11 cellular contexts compared by ENCODE assay signal in the genomic region with DNA sequence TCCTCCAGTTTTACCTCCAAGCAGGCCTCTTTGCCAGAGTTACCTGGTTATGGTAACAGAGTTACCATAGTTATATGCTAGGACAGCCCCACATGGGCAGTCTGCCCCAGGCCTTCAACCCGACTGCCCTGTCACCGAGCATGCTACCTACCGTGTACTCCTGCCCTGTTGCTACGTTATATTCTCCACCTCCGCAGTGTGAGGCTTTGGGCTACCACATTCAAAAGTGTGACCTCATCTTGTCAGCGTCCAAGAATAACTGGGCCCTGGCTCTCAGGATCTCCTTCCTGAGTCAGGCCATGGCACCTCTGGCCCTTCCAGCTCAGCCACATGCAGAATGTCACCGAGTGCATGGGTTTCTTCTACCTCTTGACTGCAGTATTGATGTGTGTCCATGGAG. TPM values are rescaled to one million over a fixed set of nuclear protein-coding genes. Genes with fewer than 3 reads are reported as not detected.
DNase-seq lines count a peak whose midpoint lies in the region; ATAC-seq, FAIRE-seq and TF ChIP-seq lines count a peak whose summit lies in the region.
"Had no signal": no experiment of that assay in that cellular context is flagged by ENCODE, and none has a peak within 500 bp of the region (broad histone marks: within the 10 kb centered on the region; RNA-seq: fewer than 3 reads in every experiment).

No MANE protein-coding gene starts in this region.

- no peak overlapping the region for H3K27ac ChIP-seq in Panc1 (ENCODE audit: low read length)
- no peak overlapping the region for H3K27ac ChIP-seq in endothelial cell of umbilical vein (ENCODE audit: insufficient read depth, low read depth, low read length)
- peak overlapping the region; percentile 88 to 92 for H3K27ac ChIP-seq in tibial artery

- POLR2A ChIA-PET in Panc1 (lab: Charles Lee) (no interaction called here), endothelial cell of umbilical vein (lab: Charles Lee) (no interaction called here)

- CTCF ChIA-PET in Panc1 (lab: Charles Lee) (interaction anchor here (0.6 kb wide), 1 partner anchor 18 kb away, joined by 7 read pairs; no protein-coding TSS in a partner anchor), endothelial cell of umbilical vein (lab: Charles Lee) (interaction anchor here (1.0 to 1.2 kb wide), 3 partner anchors 9 to 32 kb away, joined by 3 read pairs; partner anchors contain the start of gene MAPKAPK2)

- H3K36me3 ChIP-seq in Panc1 (ENCODE audit: control insufficient read depth, insufficient read depth, low read length) (no peaks in the 10 kb centered on the region), endothelial cell of umbilical vein (ENCODE audit: control insufficient read depth in 2 of 2, extremely low read depth in 1 of 2, insufficient read depth in 2 of 2, low read length in 2 of 2) (peaks cover 0 to 3% of the 10 kb centered on the region in 2 experiments), tibial artery (peaks cover 0 to 16% (median 0%) of the 10 kb centered on the region in 3 donors)

- no peak overlapping the region for H3K4me3 ChIP-seq in Panc1 (ENCODE audit: low read depth in 2 of 2, low read length in 2 of 2)
- H3K4me3 ChIP-seq in endothelial cell of umbilical vein (replicated peaks in 1 of 3; ENCODE audit: insufficient read depth in 1 of 3, low read depth in 1 of 3, low read length in 3 of 3), result no peak overlapping the region
- H3K4me3 ChIP-seq in tibial artery, result peak overlapping the region; percentile 19 to 24

- H3K9ac ChIP-seq in endothelial cell of umbilical vein (replicated peaks; ENCODE audit: extremely low read depth, insufficient read depth, low read length), result no peak overlapping the region

- FAIRE-seq in endothelial cell of umbilical vein (lab: Jason Lieb, UNC), result peak; percentile 55

- dilution Hi-C loops in endothelial cell of umbilical vein (cut with MboI; ENCODE audit: extremely low pct_ligation_motif_present, low sequenced_read_pairs), result no loop called here

- H3K9me1 ChIP-seq in endothelial cell of umbilical vein (replicated peaks; ENCODE audit: control insufficient read depth, extremely low read depth, insufficient read depth, low read length), result no peaks in the 10 kb centered on the region

- H3K9me3 ChIP-seq in Panc1 (ENCODE audit: control insufficient read depth, insufficient read depth, low read depth, low read length) (no peaks in the 10 kb centered on the region), endothelial cell of umbilical vein (replicated peaks; ENCODE audit: control insufficient read depth, insufficient read depth, low read length) (no peaks in the 10 kb centered on the region), tibial artery (no peaks in the 10 kb centered on the region)

- TF ChIP-seq CTCF in Panc1 (IDR thresholded peaks at IDR 0.05), result no peak
- TF ChIP-seq CTCF in endothelial cell of umbilical vein (IDR thresholded peaks at IDR 0.05; ENCODE audit: extremely low read depth in 1 of 2, insufficient read depth in 1 of 2, low read depth in 1 of 2, low read length in 2 of 2), result no peak
- no peak for TF ChIP-seq CTCF in tibial artery (IDR thresholded peaks at IDR 0.05)

- H3K27me3 ChIP-seq in Panc1 (ENCODE audit: control insufficient read depth, insufficient read depth, low read length), result no peaks in the 10 kb centered on the region
- H3K27me3 ChIP-seq in endothelial cell of umbilical vein (ENCODE audit: control insufficient read depth in 2 of 2, insufficient read depth in 2 of 2, low read length in 2 of 2), result no peaks in the 10 kb centered on the region
- no peaks in the 10 kb centered on the region for H3K27me3 ChIP-seq in tibial artery

- H3K4me1 ChIP-seq in Panc1 (ENCODE audit: control insufficient read depth, insufficient read depth, low read length), result peaks cover 36% of the 10 kb centered on the region
- peaks cover 34% of the 10 kb centered on the region for H3K4me1 ChIP-seq in endothelial cell of umbilical vein (ENCODE audit: control insufficient read depth, extremely low read depth, insufficient read depth, low read length)
- peaks cover 6 to 100% (median 78%) of the 10 kb centered on the region in 4 donors for H3K4me1 ChIP-seq in tibial artery

- no peak for TF ChIP-seq POLR2A in endothelial cell of umbilical vein (IDR thresholded peaks at IDR 0.05; ENCODE audit: low read depth, low read length)

- H3K4me2 ChIP-seq in endothelial cell of umbilical vein (ENCODE audit: insufficient read depth, low read length), result no peak overlapping the region

- H3K79me2 ChIP-seq in endothelial cell of umbilical vein (ENCODE audit: control insufficient read depth, insufficient read depth, low read length), result peaks cover 89% of the 10 kb centered on the region

- in situ Hi-C loops in Panc1 (cut with HindIII; ENCODE audit: low pct_unique_long_range_greater_than_20kb, low sequenced_read_pairs), result no loop called here

- intact Hi-C loops in Panc1 (cut with micrococcal nuclease; ENCODE audit: unreplicated experiment) (no loop called here), endothelial cell of umbilical vein (cut with micrococcal nuclease) (no loop called here), tibial artery (cut with DNase I; ENCODE audit: low total_unique reads) (no loop called here), posterior cingulate gyrus (cut with DNase I) (no loop called here)

- H2AFZ ChIP-seq in endothelial cell of umbilical vein (ENCODE audit: low read depth, low read length), result no peak overlapping the region

- 0 out of 2 replicates have a peak, but pooled peaks have one; percentile 10 for ATAC-seq in Panc1

- no TSS peak for BruUV-seq in Panc1 (replicated peaks; lab: Mats Ljungman, UMichigan)
- no TSS peak for BruUV-seq in endothelial cell of umbilical vein (replicated peaks; lab: Mats Ljungman, UMichigan)

- H4K20me1 ChIP-seq in endothelial cell of umbilical vein (replicated peaks; ENCODE audit: control insufficient read depth, extremely low read depth, insufficient read depth, low read length), result peaks cover 5% of the 10 kb centered on the region

- DNase-seq in Panc1 (ENCODE audit: low read depth, low spot score) (no peak), endothelial cell of umbilical vein (ENCODE audit: low read depth, low spot score) (no peak), mesenteric fat pad (ENCODE audit: low spot score) (peak; percentile 65), tibial artery (peak; percentile 60 to 90), NCI-H748 treated with DMSO at 0.1 percent for 48 hours (lab: John Stamatoyannopoulos, UW) (no peak), posterior cingulate gyrus (no peak), OCI-M2 (lab: John Stamatoyannopoulos, UW; ENCODE audit: unreplicated experiment) (no peak), NCI-H1048 (lab: John Stamatoyannopoulos, UW) (no peak)
- DNase-seq: activated T-cell treated with anti-CD3 and anti-CD28 coated beads, Interleukin-2, amount 50 U/mL, for 48 hours; NCI-H524 treated with DMSO at 0.1 percent for 48 hours; stimulated activated CD4-positive, alpha-beta T cell treated with anti-CD3 and anti-CD28 coated beads, Interleukin-2, amount 100 ng/mL, for 24 hours had no signal

TF ChIP-seq in endothelial cell of umbilical vein, 7 proteins besides CTCF, POLR2A, EP300 and RAD21:
- no peak for TF ChIP-seq JUN (IDR thresholded peaks at IDR 0.05; ENCODE audit: borderline replicate concordance, insufficient read depth, insufficient read length, low read depth)
- no peak for TF ChIP-seq MYC (IDR thresholded peaks at IDR 0.05; ENCODE audit: low read depth, low read length)
- TF ChIP-seq GATA2 (IDR thresholded peaks at IDR 0.05; ENCODE audit: insufficient read depth, insufficient read length, low read depth, low read length), result no peak
- TF ChIP-seq FOS (IDR thresholded peaks at IDR 0.05; ENCODE audit: borderline replicate concordance, insufficient read depth, low read length), result no peak
- no peak for TF ChIP-seq EZH2 (IDR thresholded peaks at IDR 0.05; ENCODE audit: borderline replicate concordance, low read depth, low read length, severe bottlenecking)
- no peak for TF ChIP-seq POLR2AphosphoS5 (IDR thresholded peaks at IDR 0.05; ENCODE audit: insufficient read depth, low read depth, low read length)
- TF ChIP-seq, protein P1, sequence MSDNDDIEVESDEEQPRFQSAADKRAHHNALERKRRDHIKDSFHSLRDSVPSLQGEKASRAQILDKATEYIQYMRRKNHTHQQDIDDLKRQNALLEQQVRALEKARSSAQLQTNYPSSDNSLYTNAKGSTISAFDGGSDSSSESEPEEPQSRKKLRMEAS (IDR thresholded peaks at IDR 0.05; ENCODE audit: insufficient read depth, insufficient read length), result no peak

RNA-seq across cellular contexts. Expression of gene MAPKAPK2, which starts 8.9 kb away (rescaled TPM):
- total RNA-seq in Panc1 (2021; ENCODE audit: unreplicated experiment) (72.4 TPM), endothelial cell of umbilical vein (69.1 and 74.2 TPM in 2 replicates), mesenteric fat pad (103 TPM)
- 52.2 TPM for polyA plus RNA-seq in Panc1 (2012; ENCODE audit: insufficient read length)
- 52.4 and 52.9 TPM in 2 replicates for polyA plus RNA-seq in endothelial cell of umbilical vein
- 55.5 and 56.5 TPM in 2 replicates for polyA plus RNA-seq in endothelial cell of umbilical vein (2011; cell fraction: cytosol; rRNA removed)
- 65.3 and 75.4 TPM in 2 replicates for polyA plus RNA-seq in endothelial cell of umbilical vein (2011; cell fraction: nucleus; rRNA removed)
- 46.4 and 49.8 TPM in 2 replicates for polyA plus RNA-seq in endothelial cell of umbilical vein (2012)
- polyA minus RNA-seq in endothelial cell of umbilical vein, result 64.9 and 75.6 TPM in 2 replicates
- polyA minus RNA-seq in endothelial cell of umbilical vein (2011; cell fraction: cytosol; rRNA and poly(A)+ RNA removed), result 29.7 TPM
- polyA minus RNA-seq in endothelial cell of umbilical vein (2011; cell fraction: nucleus; rRNA and poly(A)+ RNA removed), result 31.4 and 32.5 TPM in 2 replicates

RNA-seq across cellular contexts. Expression of gene DYRK3, which starts 58.3 kb away (rescaled TPM):
- total RNA-seq in Panc1 (2021; ENCODE audit: unreplicated experiment) (12.0 TPM), endothelial cell of umbilical vein (7.4 and 10.9 TPM in 2 replicates), mesenteric fat pad (16.1 TPM)
- 7.2 TPM for polyA plus RNA-seq in Panc1 (2012; ENCODE audit: insufficient read length)
- 2.9 and 3.4 TPM in 2 replicates for polyA plus RNA-seq in endothelial cell of umbilical vein
- polyA plus RNA-seq in endothelial cell of umbilical vein (2011; cell fraction: cytosol; rRNA removed), result 3.3 and 3.5 TPM in 2 replicates
- 3.0 and 3.2 TPM in 2 replicates for polyA plus RNA-seq in endothelial cell of umbilical vein (2011; cell fraction: nucleus; rRNA removed)
- polyA plus RNA-seq in endothelial cell of umbilical vein (2012), result 7.2 and 8.8 TPM in 2 replicates
- 6.0 and 6.5 TPM in 2 replicates for polyA minus RNA-seq in endothelial cell of umbilical vein
- 15.0 TPM for polyA minus RNA-seq in endothelial cell of umbilical vein (2011; cell fraction: cytosol; rRNA and poly(A)+ RNA removed)
- polyA minus RNA-seq in endothelial cell of umbilical vein (2011; cell fraction: nucleus; rRNA and poly(A)+ RNA removed), result 3.1 and 3.9 TPM in 2 replicates

Comparison
In these comparisons a context has a peak if more than half of its experiments do, and no peak if none do; other contexts are left out.
1. DNase-seq: peak in mesenteric fat pad (single experiment) and tibial artery (2 of 2); none in Panc1 (single experiment), endothelial cell of umbilical vein (single experiment), NCI-H748 treated with DMSO at 0.1 percent for 48 hours (single experiment), posterior cingulate gyrus (0 of 10), OCI-M2 (single experiment) and NCI-H1048 (single experiment).
2. H3K27ac ChIP-seq: peak in tibial artery (2 of 2); none in Panc1 (single experiment) and endothelial cell of umbilical vein (single experiment).
3. H3K4me3 ChIP-seq: peak in tibial artery (2 of 2); none in Panc1 (0 of 2) and endothelial cell of umbilical vein (0 of 3).